In the genomic region with DNA sequence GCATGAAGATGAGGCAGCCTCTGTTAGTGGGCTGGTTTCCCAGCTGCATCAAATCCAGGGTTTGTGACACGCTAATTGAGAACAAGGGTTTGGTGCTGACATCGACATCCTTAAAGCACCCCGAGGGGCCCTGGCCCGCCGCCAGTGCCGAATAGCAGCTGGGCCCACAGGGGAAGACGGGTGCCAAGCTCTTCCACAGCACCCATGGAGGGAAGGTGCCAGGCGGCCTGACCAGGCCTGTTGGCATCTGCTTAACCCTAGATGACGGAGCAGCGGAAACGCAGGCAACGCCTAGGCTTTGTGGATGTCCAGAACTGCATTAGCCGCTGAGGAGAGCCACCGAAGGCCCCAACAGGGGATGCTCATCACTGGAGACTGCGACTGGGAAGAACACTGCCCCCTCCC, we compare ENCODE assay signal across 9 cellular contexts. TPM values are rescaled to one million over a fixed set of nuclear protein-coding genes. Genes with fewer than 3 reads are reported as not detected.
A peak's percentile ranks its signal among the peaks of the same experiment; 100 is the strongest.
DNase-seq lines count a peak whose midpoint lies in the region; ATAC-seq and TF ChIP-seq lines count a peak whose summit lies in the region.
"Had no signal": no experiment of that assay in that cellular context is flagged by ENCODE, and none has a peak within 500 bp of the region (broad histone marks: within the 10 kb centered on the region; RNA-seq: fewer than 3 reads in every experiment).

No MANE protein-coding gene starts in this region.

- H3K27ac ChIP-seq in ACC112 (ENCODE audit: low read depth, low read length) (peak overlapping the region; percentile 74; the same call in 1 of the 2 replicates), lung (ENCODE audit: low read depth in 1 of 2, low read length in 1 of 2) (peak overlapping the region; percentile 63 to 70)

- 84 to 86% methylated on average over 15 of the region's 15 CpGs for WGBS in lung, 2 donors

- no peak overlapping the region for H3K4me3 Mint-ChIP-seq in HFFc6
- H3K4me3 Mint-ChIP-seq in activated naive CD8-positive, alpha-beta T cell treated with anti-CD3 and anti-CD28 coated beads, Interleukin-2, amount 10 ng/mL, durations not matched to agents 7 days and 5 days = no peak overlapping the region

- H3K27me3 ChIP-seq in ACC112 (ENCODE audit: insufficient read depth, low read length) (no peaks in the 10 kb centered on the region), lung (ENCODE audit: control insufficient read depth, insufficient read depth) (no peaks in the 10 kb centered on the region)

- peaks cover 25% of the 10 kb centered on the region for H3K36me3 Mint-ChIP-seq in HFFc6 (ENCODE audit: low read depth)
- peaks cover 22% of the 10 kb centered on the region for H3K36me3 Mint-ChIP-seq in activated naive CD8-positive, alpha-beta T cell treated with anti-CD3 and anti-CD28 coated beads, Interleukin-2, amount 10 ng/mL, durations not matched to agents 7 days and 5 days

- no peak overlapping the region for H2AFZ ChIP-seq in ACC112 (ENCODE audit: low read length, unreplicated experiment)

- H3K27ac Mint-ChIP-seq in HFFc6 = peak overlapping the region; percentile 96
- peak overlapping the region; percentile 98 for H3K27ac Mint-ChIP-seq in activated naive CD8-positive, alpha-beta T cell treated with anti-CD3 and anti-CD28 coated beads, Interleukin-2, amount 10 ng/mL, durations not matched to agents 7 days and 5 days

- H3K79me2 ChIP-seq in ACC112 (ENCODE audit: control insufficient read depth, insufficient read depth, low read length, unreplicated experiment) = no peaks in the 10 kb centered on the region

- TF ChIP-seq CTCF in HFFc6 (IDR thresholded peaks at IDR 0.05) (no peak), lung (IDR thresholded peaks at IDR 0.05; ENCODE audit: control extremely low read depth, extremely low read depth) (no peak)

- no peak for DNase-seq in HFFc6
- no peak for DNase-seq in activated naive CD8-positive, alpha-beta T cell treated with anti-CD3 and anti-CD28 coated beads, Interleukin-2, amount 10 ng/mL, durations not matched to agents 7 days and 5 days
- DNase-seq in lung (ENCODE audit: low spot score) = no peak
- no peak for DNase-seq in HEK293T (ENCODE audit: extremely low spot score)
- DNase-seq in GDM1 (lab: John Stamatoyannopoulos, UW) = no peak
- DNase-seq in iPS-NIHi7 (ENCODE audit: extremely low spot score) = no peak
- DNase-seq: effector CD4-positive, alpha-beta T cell had no signal

- POLR2A ChIA-PET in activated naive CD8-positive, alpha-beta T cell treated with anti-CD3 and anti-CD28 coated beads, Interleukin-2, amount 10 ng/mL, durations not matched to agents 7 days and 5 days (lab: Charles Lee) = interaction anchor here (0.6 to 1.6 kb wide), 3 partner anchors 10 to 264 kb away, joined by 3 to 7 read pairs (median 5); a partner anchor contains a TSS
- POLR2A ChIA-PET in HEK293T (lab: Yijun Ruan, JAX) = interaction anchor here (1.2 kb wide), 1 partner anchor 16 kb away, joined by 7 read pairs; a partner anchor contains a TSS

- no peak for ATAC-seq in activated naive CD8-positive, alpha-beta T cell treated with anti-CD3 and anti-CD28 coated beads, Interleukin-2, amount 10 ng/mL, durations not matched to agents 7 days and 5 days (ENCODE audit: low read depth)
- ATAC-seq in lung (ENCODE audit: insufficient read depth, low FRiP score) (no peak), GM19324 (IDR thresholded peaks at IDR 0.05; ENCODE audit: low FRiP score, unreplicated experiment) (no peak)

- peaks cover 73% of the 10 kb centered on the region for H3K4me1 Mint-ChIP-seq in HFFc6 (ENCODE audit: low read depth)
- H3K4me1 Mint-ChIP-seq in activated naive CD8-positive, alpha-beta T cell treated with anti-CD3 and anti-CD28 coated beads, Interleukin-2, amount 10 ng/mL, durations not matched to agents 7 days and 5 days = peaks cover 66% of the 10 kb centered on the region

- H3K27me3 Mint-ChIP-seq in HFFc6 (ENCODE audit: insufficient read depth) = no peaks in the 10 kb centered on the region; the same call in 1 of the 2 replicates
- no peaks in the 10 kb centered on the region for H3K27me3 Mint-ChIP-seq in activated naive CD8-positive, alpha-beta T cell treated with anti-CD3 and anti-CD28 coated beads, Interleukin-2, amount 10 ng/mL, durations not matched to agents 7 days and 5 days

- no peaks in the 10 kb centered on the region for H3K9me3 Mint-ChIP-seq in HFFc6
- H3K9me3 Mint-ChIP-seq in activated naive CD8-positive, alpha-beta T cell treated with anti-CD3 and anti-CD28 coated beads, Interleukin-2, amount 10 ng/mL, durations not matched to agents 7 days and 5 days = no peaks in the 10 kb centered on the region

- H3K4me1 ChIP-seq in ACC112 (ENCODE audit: control insufficient read depth, insufficient read depth, low read length, unreplicated experiment) = peaks cover 48% of the 10 kb centered on the region
- peaks cover 25 to 28% of the 10 kb centered on the region in 2 donors for H3K4me1 ChIP-seq in lung (ENCODE audit: control insufficient read depth in 2 of 2, insufficient read depth in 2 of 2, low read length in 2 of 2)

- no peak overlapping the region for H3K4me3 ChIP-seq in ACC112 (ENCODE audit: low read depth, low read length)
- H3K4me3 ChIP-seq in lung = no peak overlapping the region

- H3K9me3 ChIP-seq in lung (ENCODE audit: control insufficient read depth in 2 of 2, insufficient read depth in 1 of 2, low read length in 1 of 2) = no peaks in the 10 kb centered on the region

- CTCF ChIA-PET in HEK293T (lab: Yijun Ruan, JAX) = no interaction called here

- H3K36me3 ChIP-seq in ACC112 (ENCODE audit: insufficient read depth, low read length) (peaks cover 7% of the 10 kb centered on the region; the same call in 1 of the 2 replicates), lung (ENCODE audit: control insufficient read depth in 2 of 2, insufficient read depth in 2 of 2, low read length in 2 of 2) (peaks cover 0 to 54% of the 10 kb centered on the region in 2 donors)

TF ChIP-seq in HEK293T, 16 proteins besides CTCF, POLR2A, EP300 and RAD21:
- TF ChIP-seq BHLHE40 (IDR thresholded peaks at IDR 0.05; ENCODE audit: borderline replicate concordance) = no peak
- TF ChIP-seq, protein P1, sequence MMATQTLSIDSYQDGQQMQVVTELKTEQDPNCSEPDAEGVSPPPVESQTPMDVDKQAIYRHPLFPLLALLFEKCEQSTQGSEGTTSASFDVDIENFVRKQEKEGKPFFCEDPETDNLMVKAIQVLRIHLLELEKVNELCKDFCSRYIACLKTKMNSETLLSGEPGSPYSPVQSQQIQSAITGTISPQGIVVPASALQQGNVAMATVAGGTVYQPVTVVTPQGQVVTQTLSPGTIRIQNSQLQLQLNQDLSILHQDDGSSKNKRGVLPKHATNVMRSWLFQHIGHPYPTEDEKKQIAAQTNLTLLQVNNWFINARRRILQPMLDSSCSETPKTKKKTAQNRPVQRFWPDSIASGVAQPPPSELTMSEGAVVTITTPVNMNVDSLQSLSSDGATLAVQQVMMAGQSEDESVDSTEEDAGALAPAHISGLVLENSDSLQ (IDR thresholded peaks at IDR 0.05) = no peak
- no peak for TF ChIP-seq FOXM1 (IDR thresholded peaks at IDR 0.05; ENCODE audit: borderline replicate concordance)
- TF ChIP-seq ZNF384 (IDR thresholded peaks at IDR 0.05) = no peak
- no peak for TF ChIP-seq ELF4 (IDR thresholded peaks at IDR 0.05)
- TF ChIP-seq CTBP1 (IDR thresholded peaks at IDR 0.05; ENCODE audit: borderline replicate concordance) = no peak
- no peak for TF ChIP-seq SP1 (IDR thresholded peaks at IDR 0.05)
- TF ChIP-seq TARDBP (IDR thresholded peaks at IDR 0.05) = no peak
- TF ChIP-seq SUZ12 (IDR thresholded peaks at IDR 0.05) = no peak
- TF ChIP-seq FOXK2 (IDR thresholded peaks at IDR 0.05) = no peak
- no peak for TF ChIP-seq L3MBTL2 (conservative IDR thresholded peaks at IDR 0.05)
- TF ChIP-seq HDGF (IDR thresholded peaks at IDR 0.05; ENCODE audit: borderline replicate concordance) = no peak

RNA-seq across cellular contexts. Expression of a gene that starts 16.0 kb away (rescaled TPM):
- total RNA-seq in HFFc6 (2021; fragmentation: NEBNext Ultra II Directional; extraction: Animal tissue kit (Norgen Biotek cat#: 25700)) = 100 to 1,000 TPM; 109 to 167 (median 140) TPM
- 10 to 100 TPM; 60.9 to 64.0 TPM for total RNA-seq in activated naive CD8-positive, alpha-beta T cell treated with anti-CD3 and anti-CD28 coated beads, Interleukin-2, amount 10 ng/mL, durations not matched to agents 7 days and 5 days
- total RNA-seq in lung = 10 to 100 TPM in 1 of 2 donors, 1 to 10 TPM in 1; 7.8 to 55.4 TPM
- polyA plus RNA-seq in lung = 100 to 1,000 TPM in 1 of 2 donors, 10 to 100 TPM in 1; 40.8 to 141 TPM

RNA-seq across cellular contexts. Expression of a gene that starts 51.3 kb away (rescaled TPM):
- total RNA-seq in HFFc6 (2021; fragmentation: NEBNext Ultra II Directional; extraction: Animal tissue kit (Norgen Biotek cat#: 25700)) = under 1 TPM in 4 of 6 experiments, not detected in 2; 0.25 to 0.83 (median 0.50) TPM
- total RNA-seq in activated naive CD8-positive, alpha-beta T cell treated with anti-CD3 and anti-CD28 coated beads, Interleukin-2, amount 10 ng/mL, durations not matched to agents 7 days and 5 days = not detected
- total RNA-seq in lung = 1 to 10 TPM; 1.6 to 3.9 TPM
- 1 to 10 TPM; 1.3 to 3.4 TPM for polyA plus RNA-seq in lung
